ENCODE assay signal across 22 cellular contexts in the genomic region with DNA sequence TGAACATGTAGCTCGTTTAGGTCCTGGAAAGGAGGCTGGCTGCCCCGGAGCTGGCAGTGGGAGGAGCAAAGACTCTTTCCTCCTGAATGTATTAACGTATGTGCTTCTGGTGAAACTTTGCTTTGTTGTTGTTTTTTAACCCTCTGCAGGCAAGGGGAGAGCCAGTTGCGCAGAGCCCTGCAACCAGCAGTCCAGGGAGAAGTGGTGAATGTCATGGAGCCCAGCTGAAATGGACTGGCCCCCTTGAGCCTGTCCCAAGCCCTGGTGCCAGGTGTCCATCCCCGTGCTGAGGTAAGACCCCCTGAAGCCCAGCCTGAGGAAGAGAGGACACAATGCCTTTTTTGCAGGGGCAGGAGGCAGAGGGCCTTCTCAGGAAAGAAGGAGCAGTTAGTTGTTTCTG. TPM values are rescaled to one million over a fixed set of nuclear protein-coding genes. Genes with fewer than 3 reads are reported as not detected.
DNase-seq lines count a peak whose midpoint lies in the region; ATAC-seq and TF ChIP-seq lines count a peak whose summit lies in the region.
"Had no signal": no experiment of that assay in that cellular context is flagged by ENCODE, and none has a peak within 500 bp of the region (broad histone marks: within the 10 kb centered on the region; RNA-seq: fewer than 3 reads in every experiment).

No MANE protein-coding gene starts in this region.

- peaks cover 34% of the 10 kb centered on the region for H3K4me1 ChIP-seq in mesendoderm (ENCODE audit: control insufficient read depth, low read depth, low read length)

- H4K8ac ChIP-seq in mesendoderm (ENCODE audit: low read depth, low read length): no peak overlapping the region

- POLR2A ChIA-PET in WTC11 (lab: Charles Lee): no interaction called here

- H3K36me3 ChIP-seq in mesendoderm (ENCODE audit: control insufficient read depth, insufficient read depth, low read length): no peaks in the 10 kb centered on the region
- H3K36me3 ChIP-seq: vagina had no signal

- H3K27me3 Mint-ChIP-seq in natural killer cell treated with Interleukin-12 subunit alpha and Interleukin-12 subunit beta and Interleukin-15 and Interleukin-18, amount 100 ng/mL, for 72 hours: no peaks in the 10 kb centered on the region
- H3K27me3 Mint-ChIP-seq in natural killer cell (ENCODE audit: low read depth in 2 of 2) (no peaks in the 10 kb centered on the region), WTC11 (ENCODE audit: low read depth) (no peaks in the 10 kb centered on the region)
- H3K27me3 Mint-ChIP-seq: brain, progenitor cell of endocrine pancreas had no signal

- no peak for DNase-seq in natural killer cell treated with Interleukin-12 subunit alpha and Interleukin-12 subunit beta and Interleukin-15 and Interleukin-18, amount 100 ng/mL, for 72 hours (ENCODE audit: low spot score)
- DNase-seq in natural killer cell (no peak), WTC11 (ENCODE audit: low spot score) (no peak), mesendoderm (peak; percentile 42), NCI-H2029 (lab: John Stamatoyannopoulos, UW) (no peak), germinal center (ENCODE audit: low spot score) (no peak)
- no peak for DNase-seq in activated CD8-positive, alpha-beta memory T cell treated with anti-CD3 and anti-CD28 coated beads, Interleukin-2, amount 50 U/mL, for 4 hours
- DNase-seq: activated CD4-positive, CD25-positive, alpha-beta regulatory T cell treated with anti-CD3 and anti-CD28 coated beads, Interleukin-2, amount 50 U/mL, for 72 hours; effector CD8-positive, alpha-beta T cell; esophagus squamous epithelium; gastrocnemius medialis; HCEC 1CT; mesenchymal stem cell; NCI-H1417 treated with DMSO at 0.1 percent for 48 hours; NCI-H2107; NCI-H510A; nephron progenitor cell had no signal

- H2BK15ac ChIP-seq in mesendoderm (replicated peaks; ENCODE audit: low read depth): no peak overlapping the region

- H3K79me2 ChIP-seq in mesendoderm (ENCODE audit: control insufficient read depth, insufficient read depth, low read length): peaks cover 11% of the 10 kb centered on the region

- H2BK5ac ChIP-seq in mesendoderm (ENCODE audit: low read length): peak overlapping the region; percentile 92

- peaks cover 4% of the 10 kb centered on the region for H3K36me3 Mint-ChIP-seq in natural killer cell treated with Interleukin-12 subunit alpha and Interleukin-12 subunit beta and Interleukin-15 and Interleukin-18, amount 100 ng/mL, for 72 hours
- H3K36me3 Mint-ChIP-seq in natural killer cell (no peaks in the 10 kb centered on the region), WTC11 (peaks cover 25% of the 10 kb centered on the region)

- peak overlapping the region; percentile 17 for H3K4ac ChIP-seq in mesendoderm (ENCODE audit: low read depth, low read length)

- no CpG with 5 or more reads among the region's 5 CpGs for WGBS in mesendoderm (ENCODE audit: extremely low coverage, insufficient coverage, low lambda C conversion rate)

- peak overlapping the region; percentile 42 for H3K27ac ChIP-seq in mesendoderm (ENCODE audit: low read depth, low read length)
- H3K27ac ChIP-seq: esophagus squamous epithelium, RWPE1, vagina had no signal

- H3K9me3 Mint-ChIP-seq in natural killer cell treated with Interleukin-12 subunit alpha and Interleukin-12 subunit beta and Interleukin-15 and Interleukin-18, amount 100 ng/mL, for 72 hours: no peaks in the 10 kb centered on the region
- H3K9me3 Mint-ChIP-seq in natural killer cell (no peaks in the 10 kb centered on the region), WTC11 (no peaks in the 10 kb centered on the region)
- H3K9me3 Mint-ChIP-seq: activated T-helper 2 cell treated with anti-CD3 and anti-CD28 coated beads, Interferon-gamma antibody, Interleukin-2, Interleukin-4, amounts not matched to agents 10 μg/mL and 5 μg/mL and 100 μg/mL, durations not matched to agents 14 hours and 24 hours and 36 hours; nephron progenitor cell had no signal

- peak overlapping the region; percentile 87 for H3K56ac ChIP-seq in mesendoderm (ENCODE audit: low read length)

- H3K27ac Mint-ChIP-seq in natural killer cell treated with Interleukin-12 subunit alpha and Interleukin-12 subunit beta and Interleukin-15 and Interleukin-18, amount 100 ng/mL, for 72 hours: peak overlapping the region; percentile 39 to 44
- H3K27ac Mint-ChIP-seq in natural killer cell (no peak overlapping the region), WTC11 (peak overlapping the region; percentile 98)
- H3K27ac Mint-ChIP-seq: activated T-helper 2 cell treated with anti-CD3 and anti-CD28 coated beads, Interferon-gamma antibody, Interleukin-2, Interleukin-4, amounts not matched to agents 10 μg/mL and 5 μg/mL and 100 μg/mL, durations not matched to agents 14 hours and 24 hours and 36 hours; nephron progenitor cell; progenitor cell of endocrine pancreas had no signal

- H3K4me3 Mint-ChIP-seq in natural killer cell treated with Interleukin-12 subunit alpha and Interleukin-12 subunit beta and Interleukin-15 and Interleukin-18, amount 100 ng/mL, for 72 hours: no peak overlapping the region
- H3K4me3 Mint-ChIP-seq in natural killer cell: no peak overlapping the region
- H3K4me3 Mint-ChIP-seq in WTC11: 0 out of 2 replicates have a peak overlapping the region, but pooled peaks have one; percentile 31
- H3K4me3 Mint-ChIP-seq: brain, nephron progenitor cell had no signal

- intact Hi-C loops in natural killer cell (cut with micrococcal nuclease): no loop called here

- peaks cover 19% of the 10 kb centered on the region for H3K79me1 ChIP-seq in mesendoderm (ENCODE audit: low read length)

- no peak overlapping the region for H4K5ac ChIP-seq in mesendoderm (ENCODE audit: low read length)

- TF ChIP-seq CTCF in natural killer cell (IDR thresholded peaks at IDR 0.05) (no peak), WTC11 (IDR thresholded peaks at IDR 0.05) (no peak)

- peak overlapping the region; percentile 83 for H2BK120ac ChIP-seq in mesendoderm (ENCODE audit: low read depth, low read length)

- no peak overlapping the region for H3K4me2 ChIP-seq in mesendoderm (ENCODE audit: low read length)

- H2AK5ac ChIP-seq in mesendoderm (ENCODE audit: low read length): peak overlapping the region; percentile 70

- H3K9ac ChIP-seq in mesendoderm (ENCODE audit: low read length): peak overlapping the region; percentile 44

- CTCF ChIA-PET in WTC11 (lab: Charles Lee): interaction anchor here (1.2 to 4.8 kb wide), 5 partner anchors 55 to 201 kb away, joined by 4 to 20 read pairs (median 7); a partner anchor contains a TSS

- H3K18ac ChIP-seq in mesendoderm (ENCODE audit: low read length): peak overlapping the region; percentile 19

- H3K23ac ChIP-seq in mesendoderm (ENCODE audit: low read length): peak overlapping the region; percentile 1

- no peak for ATAC-seq in natural killer cell treated with Interleukin-12 subunit alpha and Interleukin-12 subunit beta and Interleukin-15 and Interleukin-18, amount 100 ng/mL, for 72 hours
- ATAC-seq in natural killer cell: no peak
- peak; percentile 6; the same call in 1 of the 2 replicates for ATAC-seq in WTC11
- ATAC-seq: gastrocnemius medialis had no signal

- peaks cover 45 to 49% of the 10 kb centered on the region in 2 donors for H3K4me1 Mint-ChIP-seq in natural killer cell treated with Interleukin-12 subunit alpha and Interleukin-12 subunit beta and Interleukin-15 and Interleukin-18, amount 100 ng/mL, for 72 hours (ENCODE audit: low read depth in 2 of 2)
- H3K4me1 Mint-ChIP-seq in natural killer cell (peaks cover 44 to 49% of the 10 kb centered on the region in 2 donors), WTC11 (peaks cover 84% of the 10 kb centered on the region)

- no peaks in the 10 kb centered on the region for H3K27me3 ChIP-seq in mesendoderm (ENCODE audit: insufficient read depth, low read length, poor library complexity)
- H3K27me3 ChIP-seq: esophagus squamous epithelium, gastrocnemius medialis, vagina had no signal

- no peak overlapping the region for H3K4me3 ChIP-seq in mesendoderm (ENCODE audit: low read length)
- H3K4me3 ChIP-seq: esophagus squamous epithelium, gastrocnemius medialis, vagina had no signal

TF ChIP-seq in WTC11, 78 proteins besides CTCF, POLR2A, EP300 and RAD21:
- TF ChIP-seq ZBTB21 (CRISPR knock-in tag; IDR thresholded peaks at IDR 0.05; ENCODE audit: borderline replicate concordance) (peak; percentile 45; the same call in 1 of the 2 replicates), FOXP1 (CRISPR knock-in tag; IDR thresholded peaks at IDR 0.05; ENCODE audit: borderline replicate concordance) (peak; percentile 35; the same call in 1 of the 2 replicates)
- TF ChIP-seq, protein P1, sequence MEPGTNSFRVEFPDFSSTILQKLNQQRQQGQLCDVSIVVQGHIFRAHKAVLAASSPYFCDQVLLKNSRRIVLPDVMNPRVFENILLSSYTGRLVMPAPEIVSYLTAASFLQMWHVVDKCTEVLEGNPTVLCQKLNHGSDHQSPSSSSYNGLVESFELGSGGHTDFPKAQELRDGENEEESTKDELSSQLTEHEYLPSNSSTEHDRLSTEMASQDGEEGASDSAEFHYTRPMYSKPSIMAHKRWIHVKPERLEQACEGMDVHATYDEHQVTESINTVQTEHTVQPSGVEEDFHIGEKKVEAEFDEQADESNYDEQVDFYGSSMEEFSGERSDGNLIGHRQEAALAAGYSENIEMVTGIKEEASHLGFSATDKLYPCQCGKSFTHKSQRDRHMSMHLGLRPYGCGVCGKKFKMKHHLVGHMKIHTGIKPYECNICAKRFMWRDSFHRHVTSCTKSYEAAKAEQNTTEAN (CRISPR knock-in tag; IDR thresholded peaks at IDR 0.05): no peak

RNA-seq across cellular contexts. Expression of a gene that starts 33.3 kb away (rescaled TPM):
- 100 to 1,000 TPM; 179 to 304 TPM for total RNA-seq in natural killer cell treated with Interleukin-12 subunit alpha and Interleukin-12 subunit beta and Interleukin-15 and Interleukin-18, amount 100 ng/mL, for 72 hours
- 100 to 1,000 TPM; 121 to 182 (median 146) TPM for total RNA-seq in natural killer cell
- total RNA-seq in WTC11 (2021): 82.5 to 87.5 TPM (median 83.4 TPM) in 3 replicates
- polyA plus RNA-seq in mesendoderm (2013, experiment 1 of 2): 47.2 TPM
- 46.4 TPM for polyA plus RNA-seq in mesendoderm (2013, experiment 2 of 2)

Comparison
In these comparisons a context has a peak if more than half of its experiments do, and no peak if none do; other contexts are left out.
1. H3K27ac Mint-ChIP-seq: peak in natural killer cell treated with Interleukin-12 subunit alpha and Interleukin-12 subunit beta and Interleukin-15 and Interleukin-18, amount 100 ng/mL, for 72 hours (2 of 2) and WTC11 (single experiment); none in natural killer cell (0 of 2).